In genomic region chr9:136001231-136001630, GRCh38 we compare ENCODE assay signal across 1 cellular context.
TF ChIP-seq lines count a peak whose summit lies in the region.

No MANE protein-coding gene starts in this region.

TF ChIP-seq in GM23338, 12 proteins besides CTCF, POLR2A, EP300 and RAD21 (continued from another document):
- TF ChIP-seq ZNF462 (CRISPR knock-in tag; IDR thresholded peaks at IDR 0.05): no peak
- TF ChIP-seq NANOG (IDR thresholded peaks at IDR 0.05; ENCODE audit: borderline replicate concordance): no peak
- no peak for TF ChIP-seq EZH2phosphoT487 (IDR thresholded peaks at IDR 0.05; ENCODE audit: unreplicated experiment)
